ENCODE assay signal across 10 cellular contexts in the genomic region with DNA sequence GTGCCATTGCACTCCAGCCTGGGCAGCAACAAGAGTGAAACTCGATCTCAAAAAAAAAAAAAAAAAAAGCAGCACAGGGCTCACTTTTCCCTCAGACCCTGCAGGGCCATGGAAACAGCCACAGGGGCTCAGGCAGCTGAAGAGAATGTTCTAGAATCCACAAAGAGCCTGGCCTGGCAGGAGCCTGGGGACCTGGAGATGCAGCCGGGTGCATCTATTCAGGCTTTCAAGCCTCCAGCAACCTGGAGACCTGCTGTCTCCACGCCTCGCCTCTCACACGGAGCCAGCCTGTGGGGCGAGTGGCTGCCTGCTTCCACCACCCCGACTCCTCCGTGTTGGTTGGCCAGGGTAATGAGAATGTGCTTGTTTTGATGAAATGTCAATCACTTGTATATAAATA. TPM values are rescaled to one million over a fixed set of nuclear protein-coding genes. Genes with fewer than 3 reads are reported as not detected.
DNase-seq lines count a peak whose midpoint lies in the region; ATAC-seq and TF ChIP-seq lines count a peak whose summit lies in the region.
"Had no signal": no experiment of that assay in that cellular context is flagged by ENCODE, and none has a peak within 500 bp of the region (broad histone marks: within the 10 kb centered on the region; RNA-seq: fewer than 3 reads in every experiment).

No MANE protein-coding gene starts in this region.

- TF ChIP-seq EP300 in stomach (IDR thresholded peaks at IDR 0.05): no peak

- no peaks in the 10 kb centered on the region for H3K9me3 Mint-ChIP-seq in WTC11

- POLR2A ChIA-PET in WTC11 (lab: Charles Lee): interaction anchor here (0.7 kb wide), 1 partner anchor 105 kb away, joined by 5 read pairs; no protein-coding TSS in a partner anchor

- 79 to 89% (median 83%) methylated on average over 7 to 8 of the region's 8 CpGs for WGBS in stomach, 5 donors

- intact Hi-C loops in stomach (cut with DNase I; ENCODE audit: low total_unique reads): no loop called here

- CTCF ChIA-PET in WTC11 (lab: Charles Lee): interaction anchor here (1.0 kb wide), 1 partner anchor 42 kb away, joined by 3 read pairs; no protein-coding TSS in a partner anchor

- peaks cover 29% of the 10 kb centered on the region for H3K4me1 Mint-ChIP-seq in WTC11

- H3K36me3 ChIP-seq in stomach (no peaks in the 10 kb centered on the region), brain microvascular endothelial cell (replicated peaks) (no peaks in the 10 kb centered on the region)

- in situ Hi-C loops in brain microvascular endothelial cell (cut with HindIII; ENCODE audit: low pct_ligation_motif_present, low sequenced_read_pairs): no loop called here

- H3K9me3 ChIP-seq in stomach: no peaks in the 10 kb centered on the region

- peak; percentile 43 for DNase-seq in activated T-cell treated with anti-CD3 and anti-CD28 coated beads, Interleukin-2, amount 50 U/mL, for 1 hour
- DNase-seq in activated T-cell treated with anti-CD3 and anti-CD28 coated beads for 4 hours (no peak), WTC11 (ENCODE audit: low spot score) (no peak), foreskin keratinocyte (no peak), stomach (no peak), brain microvascular endothelial cell (no peak), GM19238 (ENCODE audit: insufficient read length, low spot score) (no peak)
- DNase-seq: EL, NCI-H187 treated with DMSO at 0.1 percent for 48 hours had no signal

- H3K27me3 Mint-ChIP-seq in WTC11 (ENCODE audit: low read depth): no peaks in the 10 kb centered on the region

- H3K4me3 Mint-ChIP-seq in WTC11: no peak overlapping the region

- H3K4me3 ChIP-seq in stomach: no peak overlapping the region
- no peak overlapping the region for H3K4me3 ChIP-seq in brain microvascular endothelial cell (ENCODE audit: low read depth, low read length)

- peak; percentile 56 for ATAC-seq in WTC11
- peak; percentile 8 for ATAC-seq in foreskin keratinocyte
- no peak for ATAC-seq in activated CD4-positive, CD25-positive, alpha-beta regulatory T cell treated with anti-CD3 and anti-CD28 coated beads, Interleukin-2, amount 50 U/mL, for 24 hours

- TF ChIP-seq CTCF in WTC11 (IDR thresholded peaks at IDR 0.05): no peak
- no peak for TF ChIP-seq CTCF in foreskin keratinocyte (conservative IDR thresholded peaks at IDR 0.05)
- TF ChIP-seq CTCF in stomach (IDR thresholded peaks at IDR 0.05): no peak
- no peak for TF ChIP-seq CTCF in brain microvascular endothelial cell (IDR thresholded peaks at IDR 0.05; ENCODE audit: low read depth, low read length, missing control alignments)

- no peak overlapping the region for H3K27ac ChIP-seq in foreskin keratinocyte
- H3K27ac ChIP-seq in stomach: peak overlapping the region; percentile 6 to 77 (median 73)
- H3K27ac ChIP-seq in brain microvascular endothelial cell: no peak overlapping the region

- H3K27ac Mint-ChIP-seq in WTC11: no peak overlapping the region

- TF ChIP-seq POLR2A in stomach (IDR thresholded peaks at IDR 0.05): no peak

- no peaks in the 10 kb centered on the region for H3K36me3 Mint-ChIP-seq in WTC11

- H3K4me1 ChIP-seq in foreskin keratinocyte: no peaks in the 10 kb centered on the region
- H3K4me1 ChIP-seq in stomach: no peaks in the 10 kb centered on the region

- H3K27me3 ChIP-seq in foreskin keratinocyte: peaks cover 14% of the 10 kb centered on the region
- H3K27me3 ChIP-seq in stomach: peaks cover 0 to 7% (median 0%) of the 10 kb centered on the region in 3 donors
- no peaks in the 10 kb centered on the region for H3K27me3 ChIP-seq in brain microvascular endothelial cell (replicated peaks)

TF ChIP-seq in WTC11, 78 proteins besides CTCF, POLR2A, EP300 and RAD21:
- TF ChIP-seq ZNF138 (CRISPR knock-in tag; conservative IDR thresholded peaks at IDR 0.05): no peak
- no peak for TF ChIP-seq NR1H2 (CRISPR knock-in tag; IDR thresholded peaks at IDR 0.05)
- TF ChIP-seq GABPB1 (CRISPR knock-in tag; IDR thresholded peaks at IDR 0.05): no peak
- no peak for TF ChIP-seq SP1 (CRISPR knock-in tag; conservative IDR thresholded peaks at IDR 0.05)
- no peak for TF ChIP-seq TEAD4 (CRISPR knock-in tag; IDR thresholded peaks at IDR 0.05)
- TF ChIP-seq, protein P1, sequence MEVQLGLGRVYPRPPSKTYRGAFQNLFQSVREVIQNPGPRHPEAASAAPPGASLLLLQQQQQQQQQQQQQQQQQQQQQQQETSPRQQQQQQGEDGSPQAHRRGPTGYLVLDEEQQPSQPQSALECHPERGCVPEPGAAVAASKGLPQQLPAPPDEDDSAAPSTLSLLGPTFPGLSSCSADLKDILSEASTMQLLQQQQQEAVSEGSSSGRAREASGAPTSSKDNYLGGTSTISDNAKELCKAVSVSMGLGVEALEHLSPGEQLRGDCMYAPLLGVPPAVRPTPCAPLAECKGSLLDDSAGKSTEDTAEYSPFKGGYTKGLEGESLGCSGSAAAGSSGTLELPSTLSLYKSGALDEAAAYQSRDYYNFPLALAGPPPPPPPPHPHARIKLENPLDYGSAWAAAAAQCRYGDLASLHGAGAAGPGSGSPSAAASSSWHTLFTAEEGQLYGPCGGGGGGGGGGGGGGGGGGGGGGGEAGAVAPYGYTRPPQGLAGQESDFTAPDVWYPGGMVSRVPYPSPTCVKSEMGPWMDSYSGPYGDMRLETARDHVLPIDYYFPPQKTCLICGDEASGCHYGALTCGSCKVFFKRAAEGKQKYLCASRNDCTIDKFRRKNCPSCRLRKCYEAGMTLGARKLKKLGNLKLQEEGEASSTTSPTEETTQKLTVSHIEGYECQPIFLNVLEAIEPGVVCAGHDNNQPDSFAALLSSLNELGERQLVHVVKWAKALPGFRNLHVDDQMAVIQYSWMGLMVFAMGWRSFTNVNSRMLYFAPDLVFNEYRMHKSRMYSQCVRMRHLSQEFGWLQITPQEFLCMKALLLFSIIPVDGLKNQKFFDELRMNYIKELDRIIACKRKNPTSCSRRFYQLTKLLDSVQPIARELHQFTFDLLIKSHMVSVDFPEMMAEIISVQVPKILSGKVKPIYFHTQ (CRISPR knock-in tag; IDR thresholded peaks at IDR 0.05): no peak
- no peak for TF ChIP-seq TP53 (CRISPR knock-in tag; IDR thresholded peaks at IDR 0.05)
- no peak for TF ChIP-seq NFYB (CRISPR knock-in tag; conservative IDR thresholded peaks at IDR 0.05; ENCODE audit: low read depth)
- TF ChIP-seq ETV6 (CRISPR knock-in tag; IDR thresholded peaks at IDR 0.05): no peak
- no peak for TF ChIP-seq ZNF396 (CRISPR knock-in tag; IDR thresholded peaks at IDR 0.05; ENCODE audit: borderline replicate concordance)
- TF ChIP-seq, protein P2, sequence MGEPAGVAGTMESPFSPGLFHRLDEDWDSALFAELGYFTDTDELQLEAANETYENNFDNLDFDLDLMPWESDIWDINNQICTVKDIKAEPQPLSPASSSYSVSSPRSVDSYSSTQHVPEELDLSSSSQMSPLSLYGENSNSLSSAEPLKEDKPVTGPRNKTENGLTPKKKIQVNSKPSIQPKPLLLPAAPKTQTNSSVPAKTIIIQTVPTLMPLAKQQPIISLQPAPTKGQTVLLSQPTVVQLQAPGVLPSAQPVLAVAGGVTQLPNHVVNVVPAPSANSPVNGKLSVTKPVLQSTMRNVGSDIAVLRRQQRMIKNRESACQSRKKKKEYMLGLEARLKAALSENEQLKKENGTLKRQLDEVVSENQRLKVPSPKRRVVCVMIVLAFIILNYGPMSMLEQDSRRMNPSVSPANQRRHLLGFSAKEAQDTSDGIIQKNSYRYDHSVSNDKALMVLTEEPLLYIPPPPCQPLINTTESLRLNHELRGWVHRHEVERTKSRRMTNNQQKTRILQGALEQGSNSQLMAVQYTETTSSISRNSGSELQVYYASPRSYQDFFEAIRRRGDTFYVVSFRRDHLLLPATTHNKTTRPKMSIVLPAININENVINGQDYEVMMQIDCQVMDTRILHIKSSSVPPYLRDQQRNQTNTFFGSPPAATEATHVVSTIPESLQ (CRISPR knock-in tag; IDR thresholded peaks at IDR 0.05): no peak
- TF ChIP-seq RELA (CRISPR knock-in tag; IDR thresholded peaks at IDR 0.05; ENCODE audit: borderline replicate concordance): no peak
- TF ChIP-seq HMGA2 (CRISPR knock-in tag; IDR thresholded peaks at IDR 0.05): no peak
- no peak for TF ChIP-seq GTF2I (CRISPR knock-in tag; conservative IDR thresholded peaks at IDR 0.05)
- TF ChIP-seq, protein P3, sequence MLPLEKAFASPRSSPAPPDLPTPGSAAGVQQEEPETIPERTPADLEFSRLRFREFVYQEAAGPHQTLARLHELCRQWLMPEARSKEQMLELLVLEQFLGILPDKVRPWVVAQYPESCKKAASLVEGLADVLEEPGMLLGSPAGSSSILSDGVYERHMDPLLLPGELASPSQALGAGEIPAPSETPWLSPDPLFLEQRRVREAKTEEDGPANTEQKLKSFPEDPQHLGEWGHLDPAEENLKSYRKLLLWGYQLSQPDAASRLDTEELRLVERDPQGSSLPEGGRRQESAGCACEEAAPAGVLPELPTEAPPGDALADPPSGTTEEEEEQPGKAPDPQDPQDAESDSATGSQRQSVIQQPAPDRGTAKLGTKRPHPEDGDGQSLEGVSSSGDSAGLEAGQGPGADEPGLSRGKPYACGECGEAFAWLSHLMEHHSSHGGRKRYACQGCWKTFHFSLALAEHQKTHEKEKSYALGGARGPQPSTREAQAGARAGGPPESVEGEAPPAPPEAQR (CRISPR knock-in tag; IDR thresholded peaks at IDR 0.05): no peak
- TF ChIP-seq JUN (CRISPR knock-in tag; IDR thresholded peaks at IDR 0.05): no peak

RNA-seq across cellular contexts. Expression of gene MEAK7, which starts 44.0 kb away (rescaled TPM):
- total RNA-seq in WTC11 (2021): 14.4 to 16.7 TPM (median 15.3 TPM) in 3 replicates
- 64.9 and 77.9 TPM in 2 replicates for total RNA-seq in foreskin keratinocyte
- polyA plus RNA-seq in foreskin keratinocyte: 42.9 and 44.8 TPM in 2 replicates
- total RNA-seq in stomach: 10 to 100 TPM in 2 of 5 donors, 1 to 10 TPM in 3; 5.8 to 21.1 (median 9.4) TPM
- polyA plus RNA-seq in stomach: 1 to 10 TPM; 3.9 to 7.0 (median 6.8) TPM

Comparison
In these comparisons a context has a peak if more than half of its experiments do, and no peak if none do; other contexts are left out.
1. ATAC-seq: peak in WTC11 (single experiment) and foreskin keratinocyte (single experiment); none in activated CD4-positive, CD25-positive, alpha-beta regulatory T cell treated with anti-CD3 and anti-CD28 coated beads, Interleukin-2, amount 50 U/mL, for 24 hours (0 of 2).
2. H3K27ac ChIP-seq: peak in stomach (5 of 5); none in foreskin keratinocyte (single experiment) and brain microvascular endothelial cell (single experiment).